In the genomic region with DNA sequence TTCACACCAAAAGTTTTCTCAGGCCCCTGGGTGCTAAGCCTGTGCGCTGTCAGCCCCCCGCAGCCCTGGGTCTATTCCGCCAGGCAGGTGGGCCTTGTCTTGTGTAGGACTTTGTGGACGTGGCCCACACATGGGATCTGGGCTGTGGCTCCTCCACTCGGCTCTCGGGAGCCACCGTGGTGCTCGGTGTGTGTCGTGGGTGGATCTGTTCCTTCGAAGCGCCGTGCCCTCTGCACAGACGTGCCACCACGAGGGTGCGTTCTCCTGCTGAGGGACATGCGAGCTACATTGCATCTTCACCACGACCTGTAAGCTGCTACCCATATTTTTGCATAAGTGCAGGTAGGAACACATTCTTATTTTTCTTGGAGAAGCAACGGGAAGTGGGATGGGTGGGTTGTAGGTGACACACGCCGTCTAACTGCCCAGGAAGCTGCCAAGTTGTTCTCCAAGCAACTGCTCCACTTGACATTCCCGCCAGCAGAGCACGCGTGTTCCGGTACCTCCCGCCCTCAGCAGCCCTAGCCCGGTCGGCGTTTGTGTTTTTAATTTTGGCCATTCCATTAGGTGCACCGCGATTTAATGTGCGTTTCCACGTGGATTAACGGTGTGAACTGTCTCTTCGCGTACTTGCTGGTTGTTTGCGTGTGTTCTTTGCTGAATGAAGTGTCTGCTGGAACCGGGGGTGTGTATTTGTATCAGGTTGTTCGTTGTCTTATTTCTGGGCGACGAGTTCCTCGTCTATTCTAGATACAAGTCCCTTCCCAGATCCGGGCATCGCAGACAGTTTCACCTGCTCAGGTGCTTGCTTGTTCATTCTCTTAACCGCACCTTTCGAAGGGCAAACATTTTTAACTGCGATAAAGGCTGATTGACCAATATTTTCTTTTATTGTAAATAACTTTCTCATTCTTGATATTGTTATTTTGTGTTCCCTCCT, we compare ENCODE assay signal across 17 cellular contexts. TPM values are rescaled to one million over a fixed set of nuclear protein-coding genes. Genes with fewer than 3 reads are reported as not detected.
DNase-seq lines count a peak whose midpoint lies in the region; ATAC-seq, FAIRE-seq and TF ChIP-seq lines count a peak whose summit lies in the region.
"Had no signal": no experiment of that assay in that cellular context is flagged by ENCODE, and none has a peak within 500 bp of the region (broad histone marks: within the 10 kb centered on the region; RNA-seq: fewer than 3 reads in every experiment).

No MANE protein-coding gene starts in this region.

- H3K27me3 Mint-ChIP-seq in CD14-positive monocyte (ENCODE audit: low read depth in 3 of 3) (peaks cover 2 to 17% (median 14%) of the 10 kb centered on the region in 3 donors), WTC11 (ENCODE audit: low read depth) (no peaks in the 10 kb centered on the region), glutamatergic neuron (ENCODE audit: unreplicated experiment) (peaks cover 4% of the 10 kb centered on the region)

- TF ChIP-seq CTCF in CD14-positive monocyte (IDR thresholded peaks at IDR 0.05) (no peak), WTC11 (IDR thresholded peaks at IDR 0.05) (no peak), glutamatergic neuron (IDR thresholded peaks at IDR 0.05; ENCODE audit: partially characterized antibody, unreplicated experiment) (no peak)

- intact Hi-C loops in CD14-positive monocyte (cut with micrococcal nuclease) (no loop called here), posterior vena cava (cut with DNase I) (loop anchor here in 1 of 2 donors (10.0 kb wide), 1 partner anchor 1065 kb away; no protein-coding TSS in a partner anchor)

- H3K4me1 ChIP-seq in small intestine (ENCODE audit: control insufficient read depth in 2 of 2, insufficient read depth in 1 of 2, low read depth in 1 of 2, low read length in 1 of 2), result no peaks in the 10 kb centered on the region
- H3K4me1 ChIP-seq: A549, BE2C, Caco-2, HAP-1 had no signal

- 87 to 90% (median 90%) methylated on average over 46 of the region's 46 CpGs for WGBS in small intestine, 3 donors

- no peak overlapping the region for H3K27ac Mint-ChIP-seq in CD14-positive monocyte
- 0 out of 2 replicates have a peak overlapping the region, but pooled peaks have one; percentile 69 for H3K27ac Mint-ChIP-seq in WTC11
- no peak overlapping the region for H3K27ac Mint-ChIP-seq in glutamatergic neuron (ENCODE audit: unreplicated experiment)
- H3K27ac Mint-ChIP-seq: CD8-positive, alpha-beta memory T cell had no signal

- CTCF ChIA-PET in WTC11 (lab: Charles Lee), result no interaction called here

- H3K4me1 Mint-ChIP-seq in CD14-positive monocyte (peaks cover 2% of the 10 kb centered on the region), WTC11 (peaks cover under 1% of the 10 kb centered on the region; the same call in 1 of the 2 replicates), glutamatergic neuron (ENCODE audit: low read depth, unreplicated experiment) (no peaks in the 10 kb centered on the region)
- H3K4me1 Mint-ChIP-seq: CD8-positive, alpha-beta memory T cell had no signal

- H3K36me3 Mint-ChIP-seq in CD14-positive monocyte (no peaks in the 10 kb centered on the region), WTC11 (no peaks in the 10 kb centered on the region), glutamatergic neuron (ENCODE audit: unreplicated experiment) (no peaks in the 10 kb centered on the region)
- H3K36me3 Mint-ChIP-seq: CD8-positive, alpha-beta memory T cell had no signal

- no peaks in the 10 kb centered on the region for H3K27me3 ChIP-seq in small intestine (ENCODE audit: control insufficient read depth in 2 of 2, insufficient read depth in 2 of 2, low read length in 2 of 2)
- H3K27me3 ChIP-seq: BE2C had no signal

- POLR2A ChIA-PET in WTC11 (lab: Charles Lee), result no interaction called here

- H3K27ac ChIP-seq in small intestine (ENCODE audit: low read depth in 1 of 2, low read length in 1 of 2), result no peak overlapping the region
- H3K27ac ChIP-seq: A549 had no signal

- no peak overlapping the region for H3K4me3 Mint-ChIP-seq in CD14-positive monocyte
- H3K4me3 Mint-ChIP-seq in WTC11, result no peak overlapping the region
- H3K4me3 Mint-ChIP-seq in glutamatergic neuron (ENCODE audit: unreplicated experiment), result no peak overlapping the region
- H3K4me3 Mint-ChIP-seq: CD8-positive, alpha-beta memory T cell had no signal

- no peaks in the 10 kb centered on the region for H3K9me3 Mint-ChIP-seq in CD14-positive monocyte
- no peaks in the 10 kb centered on the region for H3K9me3 Mint-ChIP-seq in WTC11
- H3K9me3 Mint-ChIP-seq in glutamatergic neuron (ENCODE audit: unreplicated experiment), result peaks cover 5% of the 10 kb centered on the region

- ATAC-seq in WTC11 (no peak), GM19351 (IDR thresholded peaks at IDR 0.05; ENCODE audit: unreplicated experiment) (no peak)
- ATAC-seq: A549 had no signal

- no peaks in the 10 kb centered on the region for H3K36me3 ChIP-seq in small intestine (ENCODE audit: control insufficient read depth in 2 of 2, insufficient read depth in 2 of 2, low read length in 2 of 2)
- H3K36me3 ChIP-seq: BE2C, HAP-1 had no signal

- FAIRE-seq in small intestine (lab: Jason Lieb, UNC), result no peak
- FAIRE-seq: A549, GM12892, HTR-8/SVneo had no signal

- H3K9me3 ChIP-seq in small intestine (ENCODE audit: control insufficient read depth, low read depth), result peaks cover 1% of the 10 kb centered on the region
- H3K9me3 ChIP-seq: A549, BE2C, Caco-2, HAP-1 had no signal

- H3K4me3 ChIP-seq in small intestine (ENCODE audit: low read depth in 1 of 2, low read length in 2 of 2), result no peak overlapping the region
- H3K4me3 ChIP-seq: A549, HAP-1 had no signal

- DNase-seq in CD14-positive monocyte (ENCODE audit: low spot score), result peak; percentile 33
- no peak for DNase-seq in WTC11 (ENCODE audit: low spot score)
- DNase-seq in glutamatergic neuron, result peak; percentile 6
- peak; percentile 62 for DNase-seq in posterior vena cava (ENCODE audit: low spot score)
- DNase-seq in small intestine, result no peak
- DNase-seq in SIG-M5 (lab: John Stamatoyannopoulos, UW), result no peak
- DNase-seq: BE2C, Caco-2, DND-41, GDM1, GOT3 had no signal

TF ChIP-seq in WTC11, 78 proteins besides CTCF, POLR2A, EP300 and RAD21:
- TF ChIP-seq NFATC4 (CRISPR knock-in tag; IDR thresholded peaks at IDR 0.05) (no peak), ZNF671 (CRISPR knock-in tag; IDR thresholded peaks at IDR 0.05) (no peak), TP53 (CRISPR knock-in tag; IDR thresholded peaks at IDR 0.05) (no peak), CREB1 (CRISPR knock-in tag; IDR thresholded peaks at IDR 0.05) (no peak)
- TF ChIP-seq, protein P1, sequence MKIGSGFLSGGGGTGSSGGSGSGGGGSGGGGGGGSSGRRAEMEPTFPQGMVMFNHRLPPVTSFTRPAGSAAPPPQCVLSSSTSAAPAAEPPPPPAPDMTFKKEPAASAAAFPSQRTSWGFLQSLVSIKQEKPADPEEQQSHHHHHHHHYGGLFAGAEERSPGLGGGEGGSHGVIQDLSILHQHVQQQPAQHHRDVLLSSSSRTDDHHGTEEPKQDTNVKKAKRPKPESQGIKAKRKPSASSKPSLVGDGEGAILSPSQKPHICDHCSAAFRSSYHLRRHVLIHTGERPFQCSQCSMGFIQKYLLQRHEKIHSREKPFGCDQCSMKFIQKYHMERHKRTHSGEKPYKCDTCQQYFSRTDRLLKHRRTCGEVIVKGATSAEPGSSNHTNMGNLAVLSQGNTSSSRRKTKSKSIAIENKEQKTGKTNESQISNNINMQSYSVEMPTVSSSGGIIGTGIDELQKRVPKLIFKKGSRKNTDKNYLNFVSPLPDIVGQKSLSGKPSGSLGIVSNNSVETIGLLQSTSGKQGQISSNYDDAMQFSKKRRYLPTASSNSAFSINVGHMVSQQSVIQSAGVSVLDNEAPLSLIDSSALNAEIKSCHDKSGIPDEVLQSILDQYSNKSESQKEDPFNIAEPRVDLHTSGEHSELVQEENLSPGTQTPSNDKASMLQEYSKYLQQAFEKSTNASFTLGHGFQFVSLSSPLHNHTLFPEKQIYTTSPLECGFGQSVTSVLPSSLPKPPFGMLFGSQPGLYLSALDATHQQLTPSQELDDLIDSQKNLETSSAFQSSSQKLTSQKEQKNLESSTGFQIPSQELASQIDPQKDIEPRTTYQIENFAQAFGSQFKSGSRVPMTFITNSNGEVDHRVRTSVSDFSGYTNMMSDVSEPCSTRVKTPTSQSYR (CRISPR knock-in tag; IDR thresholded peaks at IDR 0.05), result no peak
- TF ChIP-seq, protein P2, sequence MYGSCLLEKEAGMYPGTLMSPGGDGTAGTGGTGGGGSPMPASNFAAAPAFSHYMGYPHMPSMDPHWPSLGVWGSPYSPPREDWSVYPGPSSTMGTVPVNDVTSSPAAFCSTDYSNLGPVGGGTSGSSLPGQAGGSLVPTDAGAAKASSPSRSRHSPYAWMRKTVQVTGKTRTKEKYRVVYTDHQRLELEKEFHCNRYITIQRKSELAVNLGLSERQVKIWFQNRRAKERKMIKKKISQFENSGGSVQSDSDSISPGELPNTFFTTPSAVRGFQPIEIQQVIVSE (CRISPR knock-in tag; IDR thresholded peaks at IDR 0.05; ENCODE audit: borderline replicate concordance), result no peak
- TF ChIP-seq, protein P3, sequence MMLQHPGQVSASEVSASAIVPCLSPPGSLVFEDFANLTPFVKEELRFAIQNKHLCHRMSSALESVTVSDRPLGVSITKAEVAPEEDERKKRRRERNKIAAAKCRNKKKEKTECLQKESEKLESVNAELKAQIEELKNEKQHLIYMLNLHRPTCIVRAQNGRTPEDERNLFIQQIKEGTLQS (CRISPR knock-in tag; conservative IDR thresholded peaks at IDR 0.05), result no peak

RNA-seq across cellular contexts. Expression of a gene that starts 47.4 kb away (rescaled TPM):
- polyA plus RNA-seq in CD14-positive monocyte (not detected), small intestine (under 1 TPM in 1 of 3 donors, not detected in 2; 0.27 TPM)
- total RNA-seq in WTC11 (2021) (2.9 to 3.4 TPM (median 3.3 TPM) in 3 replicates), glutamatergic neuron (ENCODE audit: unreplicated experiment) (5.2 TPM), posterior vena cava (under 1 TPM; 0.14 to 0.81 TPM)
- total RNA-seq: Caco-2 had no signal
- polyA plus RNA-seq: CD8-positive, alpha-beta memory T cell had no signal

Comparison
In these comparisons a context has a peak if more than half of its experiments do, and no peak if none do; other contexts are left out.
1. DNase-seq: peak in CD14-positive monocyte (single experiment), glutamatergic neuron (single experiment) and posterior vena cava (single experiment); none in WTC11 (single experiment), small intestine (single experiment) and SIG-M5 (single experiment).